8 cellular contexts compared by ENCODE assay signal in genomic region chr5:110194191-110194590, GRCh38.
"Had no signal": no experiment of that assay in that cellular context is flagged by ENCODE, and none has a peak within 500 bp of the region (broad histone marks: within the 10 kb centered on the region; RNA-seq: fewer than 3 reads in every experiment).

No MANE protein-coding gene starts in this region.

- H3K9ac ChIP-seq: GM23248 had no signal

- H2AFZ ChIP-seq: GM23248 had no signal

- ATAC-seq: HCT116, HepG2 had no signal

- DNase-seq: GM23248, GOT3, H7, HFFc6 had no signal

- H3K4me1 ChIP-seq: HAP-1 had no signal

- H3K27ac ChIP-seq: GM23248, HL-60 had no signal

- H3K4me3 ChIP-seq: GM23248, HAP-1 had no signal

- H3K9me3 ChIP-seq: HAP-1 had no signal

- H3K36me3 ChIP-seq: HAP-1 had no signal
